16 cellular contexts compared by ENCODE assay signal in genomic region chr12:94811611-94812010, GRCh38.
A peak's percentile ranks its signal among the peaks of the same experiment; 100 is the strongest.
DNase-seq lines count a peak whose midpoint lies in the region; ATAC-seq and FAIRE-seq lines count a peak whose summit lies in the region.
"Had no signal": no experiment of that assay in that cellular context is flagged by ENCODE, and none has a peak within 500 bp of the region (broad histone marks: within the 10 kb centered on the region; RNA-seq: fewer than 3 reads in every experiment).

No MANE protein-coding gene starts in this region.

- H3K4me3 Mint-ChIP-seq in stimulated activated naive B cell treated with anti-CD40 and anti-IgM and Interleukin-4, amounts not matched to agents 10 μg/mL and 1 μg/mL and 100 μg/mL, for 72 hours: no peak overlapping the region
- H3K4me3 Mint-ChIP-seq: CD4-positive, CD25-positive, alpha-beta regulatory T cell had no signal

- peaks cover 57 to 80% of the 10 kb centered on the region in 2 donors for H3K36me3 Mint-ChIP-seq in stimulated activated naive B cell treated with anti-CD40 and anti-IgM and Interleukin-4, amounts not matched to agents 10 μg/mL and 1 μg/mL and 100 μg/mL, for 72 hours
- H3K36me3 Mint-ChIP-seq: CD4-positive, CD25-positive, alpha-beta regulatory T cell had no signal

- ATAC-seq in GM18870 (IDR thresholded peaks at IDR 0.05; ENCODE audit: unreplicated experiment): peak; percentile 40
- ATAC-seq in HG02610 (IDR thresholded peaks at IDR 0.05; ENCODE audit: unreplicated experiment): peak; percentile 43
- ATAC-seq in HG03378 (IDR thresholded peaks at IDR 0.05; ENCODE audit: unreplicated experiment): peak; percentile 27
- peak; percentile 26 to 31 for ATAC-seq in stimulated activated naive B cell treated with anti-CD40 and anti-IgM and Interleukin-4, amounts not matched to agents 10 μg/mL and 1 μg/mL and 100 μg/mL, for 72 hours (replicated peaks)
- ATAC-seq: HCT116 had no signal

- peaks cover 21 to 55% of the 10 kb centered on the region in 2 donors for H3K4me1 Mint-ChIP-seq in stimulated activated naive B cell treated with anti-CD40 and anti-IgM and Interleukin-4, amounts not matched to agents 10 μg/mL and 1 μg/mL and 100 μg/mL, for 72 hours
- H3K4me1 Mint-ChIP-seq: CD4-positive, CD25-positive, alpha-beta regulatory T cell had no signal

- H3K27ac Mint-ChIP-seq in stimulated activated naive B cell treated with anti-CD40 and anti-IgM and Interleukin-4, amounts not matched to agents 10 μg/mL and 1 μg/mL and 100 μg/mL, for 72 hours: peak overlapping the region; percentile 89
- H3K27ac Mint-ChIP-seq: CD4-positive, CD25-positive, alpha-beta regulatory T cell had no signal

- H3K9me3 Mint-ChIP-seq in stimulated activated naive B cell treated with anti-CD40 and anti-IgM and Interleukin-4, amounts not matched to agents 10 μg/mL and 1 μg/mL and 100 μg/mL, for 72 hours: peaks cover 17 to 20% of the 10 kb centered on the region in 2 donors

- DNase-seq in stimulated activated naive B cell treated with anti-CD40 and anti-IgM and Interleukin-4, amounts not matched to agents 10 μg/mL and 1 μg/mL and 100 μg/mL, for 72 hours: no peak
- no peak for DNase-seq in stimulated activated CD4-positive, alpha-beta T cell treated with anti-CD3 and anti-CD28 coated beads, Interleukin-2, amount 100 ng/mL, for 24 hours
- no peak for DNase-seq in CD1c-positive myeloid dendritic cell (ENCODE audit: extremely low spot score)
- DNase-seq in GM19239 (ENCODE audit: insufficient read length, low spot score): no peak
- DNase-seq: AML-193; Calu3; CD4-positive, CD25-positive, alpha-beta regulatory T cell; DMS 273 treated with DMSO at 0.1 percent for 48 hours; GM23248; KG1 had no signal

- H3K27me3 Mint-ChIP-seq in stimulated activated naive B cell treated with anti-CD40 and anti-IgM and Interleukin-4, amounts not matched to agents 10 μg/mL and 1 μg/mL and 100 μg/mL, for 72 hours: no peaks in the 10 kb centered on the region
- H3K27me3 Mint-ChIP-seq: IgD-negative memory B cell had no signal

- no peak for FAIRE-seq in GM19239 (lab: Jason Lieb, UNC)
- FAIRE-seq: H54 had no signal
